Comparison of ENCODE assay signal across 8 cellular contexts in the genomic region with DNA sequence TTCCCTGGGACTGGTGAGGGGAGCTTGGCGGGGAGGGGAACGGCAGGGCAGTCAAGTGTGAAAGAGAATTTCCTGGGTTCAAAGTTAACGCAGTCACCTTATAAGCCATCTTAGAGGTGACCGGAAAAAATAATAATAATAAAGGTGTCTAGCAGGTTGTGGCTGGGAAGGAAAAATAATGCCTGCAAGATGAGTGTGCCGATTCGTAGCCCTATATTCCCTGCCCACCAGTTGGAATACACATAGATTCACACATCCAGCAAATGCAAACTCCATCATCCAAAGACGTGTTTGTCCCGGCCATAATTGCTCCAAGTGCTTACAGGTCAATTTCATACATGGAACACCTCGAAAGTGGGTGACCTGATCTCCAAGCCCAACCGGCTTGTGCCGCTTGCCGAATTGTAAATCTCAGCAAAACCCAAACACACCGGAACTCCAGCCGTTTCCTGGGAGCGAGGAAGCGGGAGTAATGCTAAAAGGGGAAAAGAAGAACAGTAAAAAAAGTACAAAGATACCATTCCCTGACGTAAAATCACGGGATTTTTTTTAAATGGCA. TPM values are rescaled to one million over a fixed set of nuclear protein-coding genes. Genes with fewer than 3 reads are reported as not detected.
DNase-seq lines count a peak whose midpoint lies in the region; FAIRE-seq and TF ChIP-seq lines count a peak whose summit lies in the region.

No MANE protein-coding gene starts in this region.

- peak overlapping the region; percentile 78 for H3K4me3 ChIP-seq in SJCRH30
- H3K4me3 ChIP-seq in hepatocyte, result peak overlapping the region; percentile 90
- peak overlapping the region; percentile 55 to 80 for H3K4me3 ChIP-seq in small intestine (ENCODE audit: low read depth in 1 of 2, low read length in 2 of 2)

- 0 out of 2 replicates have a peak, but pooled peaks cover under 1% of the 10 kb centered on the region for H3K9me3 ChIP-seq in SJCRH30 (replicated peaks)
- no peaks in the 10 kb centered on the region for H3K9me3 ChIP-seq in hepatocyte (ENCODE audit: low read depth)
- no peaks in the 10 kb centered on the region for H3K9me3 ChIP-seq in small intestine (ENCODE audit: control insufficient read depth, low read depth)

- H3K9me2 ChIP-seq in hepatocyte (replicated peaks; ENCODE audit: insufficient read depth), result no peaks in the 10 kb centered on the region

- H3K27me3 ChIP-seq in SJCRH30 (no peaks in the 10 kb centered on the region), hepatocyte (no peaks in the 10 kb centered on the region), small intestine (ENCODE audit: control insufficient read depth in 2 of 2, insufficient read depth in 2 of 2, low read length in 2 of 2) (peaks cover 0 to 3% of the 10 kb centered on the region in 2 donors)

- TF ChIP-seq CTCF in hepatocyte (IDR thresholded peaks at IDR 0.05; ENCODE audit: poor library complexity), result no peak

- WGBS in hepatocyte (ENCODE audit: low lambda C conversion rate, missing lambda C conversion rate), result 3% methylated on average over 18 of the region's 18 CpGs
- WGBS in small intestine, 3 donors, result 1 to 4% (median 3%) methylated on average over 18 of the region's 18 CpGs

- peaks cover 58% of the 10 kb centered on the region for H3K79me2 ChIP-seq in hepatocyte

- peak overlapping the region; percentile 84 for H3K4me2 ChIP-seq in hepatocyte

- peak overlapping the region; percentile 88 for H3K27ac ChIP-seq in SJCRH30
- peak overlapping the region; percentile 98 for H3K27ac ChIP-seq in hepatocyte
- peak overlapping the region; percentile 95 to 99 for H3K27ac ChIP-seq in small intestine (ENCODE audit: low read depth in 1 of 2, low read length in 1 of 2)

- DNase-seq in NCI-H1105 treated with DMSO at 0.1 percent for 48 hours (lab: John Stamatoyannopoulos, UW) (peak; percentile 14), NCI-H1105 (lab: John Stamatoyannopoulos, UW) (no peak), SJCRH30 (peak; percentile 14 to 35), hepatocyte (ENCODE audit: low spot score) (peak; percentile 23), small intestine (peak; percentile 56), ecto neural progenitor cell (ENCODE audit: low spot score) (no peak), NCI-H2081 treated with DMSO at 0.1 percent for 48 hours (lab: John Stamatoyannopoulos, UW) (no peak)
- DNase-seq in activated effector memory CD4-positive, alpha-beta T cell treated with anti-CD3 and anti-CD28 coated beads, Interleukin-2, amount 50 U/mL, for 16 hours, result no peak

- peak overlapping the region; percentile 47 for H2AFZ ChIP-seq in hepatocyte

- peaks cover 22% of the 10 kb centered on the region for H4K20me1 ChIP-seq in hepatocyte (ENCODE audit: insufficient read depth, poor library complexity, severe bottlenecking)

- no peak for FAIRE-seq in small intestine (lab: Jason Lieb, UNC)

- H3K36me3 ChIP-seq in SJCRH30 (0 out of 2 replicates have a peak, but pooled peaks cover 4% of the 10 kb centered on the region), hepatocyte (replicated peaks; ENCODE audit: insufficient read depth, low read depth) (no peaks in the 10 kb centered on the region), small intestine (ENCODE audit: control insufficient read depth in 2 of 2, insufficient read depth in 2 of 2, low read length in 2 of 2) (no peaks in the 10 kb centered on the region)

- H3K4me1 ChIP-seq in SJCRH30, result no peaks in the 10 kb centered on the region
- H3K4me1 ChIP-seq in hepatocyte (ENCODE audit: insufficient read depth), result peaks cover 8% of the 10 kb centered on the region
- H3K4me1 ChIP-seq in small intestine (ENCODE audit: control insufficient read depth in 2 of 2, insufficient read depth in 1 of 2, low read depth in 1 of 2, low read length in 1 of 2), result no peaks in the 10 kb centered on the region

RNA-seq across cellular contexts. Expression of gene FAT1, which starts 1.3 kb away (rescaled TPM):
- 152 and 154 TPM in 2 replicates for total RNA-seq in SJCRH30 (2014; rRNA removed; shearing (Covaris generic))
- total RNA-seq in hepatocyte, result 156 and 168 TPM in 2 replicates
- polyA plus RNA-seq in hepatocyte, result 33.9 and 35.3 TPM in 2 replicates
- polyA plus RNA-seq in small intestine, result 10 to 100 TPM; 62.4 to 99.3 (median 67.8) TPM

Comparison
In these comparisons a context has a peak if more than half of its experiments do, and no peak if none do; other contexts are left out.
1. DNase-seq: peak in NCI-H1105 treated with DMSO at 0.1 percent for 48 hours (single experiment), SJCRH30 (2 of 2), hepatocyte (single experiment) and small intestine (single experiment); none in NCI-H1105 (single experiment), ecto neural progenitor cell (single experiment), activated effector memory CD4-positive, alpha-beta T cell treated with anti-CD3 and anti-CD28 coated beads, Interleukin-2, amount 50 U/mL, for 16 hours (single experiment) and NCI-H2081 treated with DMSO at 0.1 percent for 48 hours (single experiment).
2. Peak in every context shown above with its lines, with median percentiles within 50 percentile points of each other: H3K27ac ChIP-seq and H3K4me3 ChIP-seq.